In the genomic region with DNA sequence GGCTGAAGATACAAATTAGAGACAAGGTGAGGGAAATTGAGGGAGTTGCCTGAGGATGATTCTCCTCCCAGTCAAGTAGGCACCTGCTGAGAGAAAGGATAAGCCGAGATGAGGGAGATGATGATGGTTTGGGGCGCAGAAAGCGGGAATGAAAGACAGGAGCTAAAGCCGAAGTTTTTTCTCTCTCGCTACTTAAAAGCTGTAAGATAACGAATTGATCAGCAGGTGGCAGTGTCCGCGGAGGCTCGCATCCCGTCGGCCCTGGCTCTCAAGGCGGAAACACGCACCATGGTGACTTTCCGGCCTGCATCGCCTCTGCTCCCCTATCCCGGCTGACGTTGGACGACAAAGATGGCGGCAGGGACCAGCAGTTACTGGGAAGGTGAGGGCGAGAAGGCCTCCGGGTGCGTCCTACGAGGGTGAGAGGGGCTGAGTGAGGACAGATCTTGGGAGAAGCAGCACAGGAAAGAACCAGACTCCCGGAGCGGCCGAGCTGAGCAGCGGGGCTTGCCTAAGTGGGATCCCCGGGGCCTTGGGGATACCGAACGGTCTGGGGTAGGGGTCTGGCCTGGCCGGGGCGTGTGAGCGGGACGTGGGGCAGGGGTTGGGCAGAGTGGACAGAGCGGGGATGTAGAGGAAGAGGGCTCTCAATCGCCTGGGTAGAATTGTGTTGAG, we compare ENCODE assay signal across 8 cellular contexts. TPM values are rescaled to one million over a fixed set of nuclear protein-coding genes. Genes with fewer than 3 reads are reported as not detected.
DNase-seq lines count a peak whose midpoint lies in the region; ATAC-seq and FAIRE-seq lines count a peak whose summit lies in the region.

A gene (plus strand): TSS at position 326 of the 675 bp plus-strand sequence. CDS start 26 bp downstream, at position 352.

- no peaks in the 10 kb centered on the region for H3K27me3 ChIP-seq in NT2/D1 (ENCODE audit: insufficient read depth, insufficient read length)
- no peaks in the 10 kb centered on the region for H3K27me3 ChIP-seq in endocrine pancreas (ENCODE audit: control insufficient read depth, insufficient read depth, low read length)
- H3K27me3 ChIP-seq in mesenchymal stem cell (ENCODE audit: control insufficient read depth in 1 of 2, insufficient read depth in 1 of 2, low read length in 2 of 2), result no peaks in the 10 kb centered on the region

- peak within 1 kb of the TSS; percentile 62 to 88 for H3K4ac ChIP-seq in mesenchymal stem cell (ENCODE audit: low read depth in 1 of 2, low read length in 2 of 2)

- no peak within 1 kb of the TSS for H2BK12ac ChIP-seq in mesenchymal stem cell (ENCODE audit: low read length in 2 of 2)

- H4K91ac ChIP-seq in mesenchymal stem cell (ENCODE audit: low read length), result peak within 1 kb of the TSS; percentile 90

- no peak within 1 kb of the TSS for H3K23ac ChIP-seq in mesenchymal stem cell (ENCODE audit: low read length in 2 of 2)

- H3K27ac ChIP-seq in mesenchymal stem cell (ENCODE audit: low read length, poor library complexity, severe bottlenecking), result peak within 1 kb of the TSS; percentile 74

- peak within 1 kb of the TSS; percentile 94 for H3K4me3 Mint-ChIP-seq in activated CD8-positive, alpha-beta memory T cell treated with anti-CD3 and anti-CD28 coated beads, Interleukin-2, amount 10 ng/mL, durations not matched to agents 7 days and 5 days

- peak within 1 kb of the TSS; percentile 77 for H2BK5ac ChIP-seq in mesenchymal stem cell (ENCODE audit: low read depth, low read length, poor library complexity, severe bottlenecking)

- H3K4me3 ChIP-seq in NT2/D1 (ENCODE audit: insufficient read length, low read depth), result peak within 1 kb of the TSS; percentile 81
- peak within 1 kb of the TSS; percentile 99 for H3K4me3 ChIP-seq in endocrine pancreas (ENCODE audit: control insufficient read depth, insufficient read depth, low read length)
- peak within 1 kb of the TSS; percentile 78 to 97 for H3K4me3 ChIP-seq in mesenchymal stem cell (ENCODE audit: insufficient read depth in 1 of 2, low read depth in 1 of 2, low read length in 2 of 2)

- H3K9me3 ChIP-seq in NT2/D1 (ENCODE audit: insufficient read depth, low read length) (no peaks in the 10 kb centered on the region), endocrine pancreas (ENCODE audit: control insufficient read depth, low read length) (no peaks in the 10 kb centered on the region), mesenchymal stem cell (ENCODE audit: control insufficient read depth, low read length) (no peaks in the 10 kb centered on the region)

- H3K4me1 Mint-ChIP-seq in activated CD8-positive, alpha-beta memory T cell treated with anti-CD3 and anti-CD28 coated beads, Interleukin-2, amount 10 ng/mL, durations not matched to agents 7 days and 5 days, result peaks cover 38% of the 10 kb centered on the region

- peak within 1 kb of the TSS; percentile 64 for H3K4me2 ChIP-seq in mesenchymal stem cell (ENCODE audit: low read length, poor library complexity, severe bottlenecking)

- H3K14ac ChIP-seq in mesenchymal stem cell (ENCODE audit: low read length in 2 of 2), result peak within 1 kb of the TSS in 1 of 2 experiments; percentile 30

- CTCF ChIA-PET in activated CD8-positive, alpha-beta memory T cell treated with anti-CD3 and anti-CD28 coated beads, Interleukin-2, amount 10 ng/mL, durations not matched to agents 7 days and 5 days (lab: Charles Lee), result interaction anchor here (0.7 to 3.3 kb wide), 26 partner anchors 8 to 372 kb away, joined by 3 to 27 read pairs (median 4); no protein-coding TSS in a partner anchor

- peaks cover 3% of the 10 kb centered on the region for H3K4me1 ChIP-seq in NT2/D1 (ENCODE audit: insufficient read depth, insufficient read length)
- peaks cover 8% of the 10 kb centered on the region for H3K4me1 ChIP-seq in endocrine pancreas (ENCODE audit: control insufficient read depth, insufficient read depth, low read length)
- no peaks in the 10 kb centered on the region for H3K4me1 ChIP-seq in mesenchymal stem cell (ENCODE audit: control insufficient read depth, insufficient read depth, low read depth, low read length)

- DNase-seq in Caki2 (ENCODE audit: low read depth), result peak; percentile 84
- peak; percentile 97 for DNase-seq in HTR-8/SVneo (ENCODE audit: insufficient read length, low spot score)
- peak; percentile 93 for DNase-seq in NT2/D1 (ENCODE audit: low read depth, low spot score)
- DNase-seq in activated CD8-positive, alpha-beta memory T cell treated with anti-CD3 and anti-CD28 coated beads, Interleukin-2, amount 10 ng/mL, durations not matched to agents 7 days and 5 days, result peak; percentile 96
- peak; percentile 96 for DNase-seq in mesenchymal stem cell
- DNase-seq in stimulated activated CD8-positive, alpha-beta memory T cell treated with anti-CD3 and anti-CD28 coated beads, Interleukin-12 subunit alpha, Interleukin-12 subunit beta, amount 100 ng/mL, for 4 hours (ENCODE audit: low read depth), result peak; percentile 79

- H3K27me3 Mint-ChIP-seq in activated CD8-positive, alpha-beta memory T cell treated with anti-CD3 and anti-CD28 coated beads, Interleukin-2, amount 10 ng/mL, durations not matched to agents 7 days and 5 days, result no peaks in the 10 kb centered on the region

- H3K9ac ChIP-seq in NT2/D1 (ENCODE audit: insufficient read length, low read depth), result peak within 1 kb of the TSS; percentile 96
- peak within 1 kb of the TSS; percentile 61 for H3K9ac ChIP-seq in endocrine pancreas (ENCODE audit: control insufficient read depth, insufficient read depth, low read length)
- peak within 1 kb of the TSS; percentile 99 for H3K9ac ChIP-seq in mesenchymal stem cell (ENCODE audit: low read length)

- peak; percentile 97 for FAIRE-seq in HTR-8/SVneo (lab: Jason Lieb, UNC)

- peak within 1 kb of the TSS; percentile 90 for H2BK15ac ChIP-seq in mesenchymal stem cell (ENCODE audit: low read depth, poor library complexity, severe bottlenecking)

- no peaks in the 10 kb centered on the region for H3K9me3 Mint-ChIP-seq in activated CD8-positive, alpha-beta memory T cell treated with anti-CD3 and anti-CD28 coated beads, Interleukin-2, amount 10 ng/mL, durations not matched to agents 7 days and 5 days (ENCODE audit: low read depth)

- peaks cover 4% of the 10 kb centered on the region for H3K79me1 ChIP-seq in mesenchymal stem cell (replicated peaks; ENCODE audit: low read length, poor library complexity, severe bottlenecking)

- peak within 1 kb of the TSS; percentile 77 for H2BK120ac ChIP-seq in mesenchymal stem cell (ENCODE audit: low read depth, low read length)

- H3K27ac Mint-ChIP-seq in activated CD8-positive, alpha-beta memory T cell treated with anti-CD3 and anti-CD28 coated beads, Interleukin-2, amount 10 ng/mL, durations not matched to agents 7 days and 5 days, result peak within 1 kb of the TSS; percentile 96

- ATAC-seq in GM21360 (IDR thresholded peaks at IDR 0.05; ENCODE audit: unreplicated experiment), result peak; percentile 87
- ATAC-seq in activated CD8-positive, alpha-beta memory T cell treated with anti-CD3 and anti-CD28 coated beads, Interleukin-2, amount 10 ng/mL, durations not matched to agents 7 days and 5 days, result peak; percentile 100

- H3K36me3 ChIP-seq in NT2/D1 (ENCODE audit: insufficient read depth, insufficient read length, low read length) (peaks cover 27% of the 10 kb centered on the region), endocrine pancreas (ENCODE audit: control insufficient read depth, insufficient read depth, low read length) (no peaks in the 10 kb centered on the region), mesenchymal stem cell (ENCODE audit: control insufficient read depth in 1 of 2, insufficient read depth in 2 of 2, low read depth in 1 of 2, low read length in 2 of 2) (peaks cover 8 to 33% of the 10 kb centered on the region in 2 experiments)

- peak within 1 kb of the TSS; percentile 82 to 94 for H3K18ac ChIP-seq in mesenchymal stem cell (ENCODE audit: low read depth in 1 of 2, low read length in 2 of 2)

- peaks cover 22% of the 10 kb centered on the region for H3K36me3 Mint-ChIP-seq in activated CD8-positive, alpha-beta memory T cell treated with anti-CD3 and anti-CD28 coated beads, Interleukin-2, amount 10 ng/mL, durations not matched to agents 7 days and 5 days

- H4K8ac ChIP-seq in mesenchymal stem cell (ENCODE audit: low read length), result peak within 1 kb of the TSS; percentile 97

- 1% methylated on average over 36 of the region's 36 CpGs for whole genome bisulfite sequencing in mesenchymal stem cell

- peak within 1 kb of the TSS; percentile 59 for H2AFZ ChIP-seq in mesenchymal stem cell (ENCODE audit: low read depth, low read length)

- in situ Hi-C loops in Caki2 (cut with HindIII; ENCODE audit: low pct_unique_long_range_greater_than_20kb, low sequenced_read_pairs), result no loop called here

- H2AK5ac ChIP-seq in mesenchymal stem cell (ENCODE audit: low read length, severe bottlenecking), result no peak within 1 kb of the TSS

RNA-seq across cellular contexts. Expression of the gene that starts here (rescaled TPM):
- total RNA-seq in Caki2 (2014; rRNA removed; shearing (Covaris generic); ENCODE audit: low replicate concordance), result 25.8 and 44.2 TPM in 2 replicates
- 10 to 100 TPM; 45.3 to 49.3 TPM for total RNA-seq in activated CD8-positive, alpha-beta memory T cell treated with anti-CD3 and anti-CD28 coated beads, Interleukin-2, amount 10 ng/mL, durations not matched to agents 7 days and 5 days
- polyA plus RNA-seq in mesenchymal stem cell (2013, experiment 1 of 2), result 28.0 TPM
- polyA plus RNA-seq in mesenchymal stem cell (2013, experiment 2 of 2), result 26.8 TPM

Comparison
In these comparisons a context has a peak if more than half of its experiments do, and no peak if none do; other contexts are left out.
1. Peak in every context shown above with its lines: DNase-seq, ATAC-seq, H3K4me3 ChIP-seq and H3K27ac ChIP-seq.